Comparison of ENCODE assay signal across 27 cellular contexts in the genomic region with DNA sequence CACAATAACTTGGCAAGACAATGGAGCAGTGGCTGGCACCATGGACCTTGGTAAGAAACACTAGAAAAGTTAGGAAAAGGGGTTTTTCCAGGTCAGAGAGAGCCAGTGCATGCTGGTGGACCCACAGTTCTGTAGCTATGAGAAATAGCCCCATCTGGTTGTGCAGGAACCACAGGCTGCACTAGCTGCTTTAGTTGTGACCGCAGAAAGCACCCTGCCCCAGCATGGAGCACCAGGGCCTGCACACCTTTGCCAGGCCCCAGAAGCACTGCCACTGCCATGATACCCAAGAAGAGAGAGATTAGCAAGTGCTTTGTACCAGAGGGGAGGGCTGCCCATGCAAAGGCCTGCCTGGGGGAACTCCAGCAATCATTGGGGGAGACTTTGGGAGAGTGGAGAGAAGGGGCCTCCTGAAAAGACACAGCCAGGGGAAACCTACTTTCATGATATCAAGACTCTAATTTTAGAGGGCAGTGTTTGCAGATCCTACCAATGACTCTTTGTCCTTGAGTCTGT.
DNase-seq lines count a peak whose midpoint lies in the region; ATAC-seq and TF ChIP-seq lines count a peak whose summit lies in the region.
"Had no signal": no experiment of that assay in that cellular context is flagged by ENCODE, and none has a peak within 500 bp of the region (broad histone marks: within the 10 kb centered on the region; RNA-seq: fewer than 3 reads in every experiment).

No MANE protein-coding gene starts in this region.

- no peaks in the 10 kb centered on the region for H3K79me2 ChIP-seq in smooth muscle cell (ENCODE audit: low read depth)

- ATAC-seq in GM18868 (IDR thresholded peaks at IDR 0.05; ENCODE audit: unreplicated experiment): peak; percentile 34
- ATAC-seq in foreskin keratinocyte: peak; percentile 10
- ATAC-seq in GM19035 (IDR thresholded peaks at IDR 0.05; ENCODE audit: unreplicated experiment): no peak
- ATAC-seq: body of pancreas, lower lobe of right lung had no signal

- H4K20me1 ChIP-seq in smooth muscle cell (ENCODE audit: low read depth): no peaks in the 10 kb centered on the region

- H3K4me2 ChIP-seq in smooth muscle cell: no peak overlapping the region

- H3K9ac ChIP-seq in SK-N-MC (ENCODE audit: insufficient read length) (no peak overlapping the region), smooth muscle cell (ENCODE audit: low read depth) (peak overlapping the region; percentile 56)
- H3K9ac ChIP-seq: GM23248 had no signal

- H2AFZ ChIP-seq in smooth muscle cell (ENCODE audit: low read depth): no peak overlapping the region
- H2AFZ ChIP-seq: GM23248 had no signal

- H3K9me3 ChIP-seq in SK-N-MC (ENCODE audit: low read depth, low read length) (no peaks in the 10 kb centered on the region), smooth muscle cell (replicated peaks; ENCODE audit: low read depth) (no peaks in the 10 kb centered on the region)
- H3K9me3 ChIP-seq: BE2C, body of pancreas, lower lobe of right lung, prostate gland had no signal

- TF ChIP-seq CTCF in foreskin keratinocyte (conservative IDR thresholded peaks at IDR 0.05) (no peak), smooth muscle cell (IDR thresholded peaks at IDR 0.05; ENCODE audit: borderline replicate concordance, insufficient read depth, poor library complexity, severe bottlenecking) (no peak)

- no peak overlapping the region for H3K4me3 ChIP-seq in SK-N-MC
- no peak overlapping the region for H3K4me3 ChIP-seq in smooth muscle cell
- H3K4me3 ChIP-seq: body of pancreas, dorsolateral prefrontal cortex, GM23248, lower lobe of right lung, prostate gland had no signal

- H3K36me3 ChIP-seq in SK-N-MC (ENCODE audit: insufficient read depth, low read length) (no peaks in the 10 kb centered on the region), smooth muscle cell (ENCODE audit: low read depth) (no peaks in the 10 kb centered on the region)
- H3K36me3 ChIP-seq: BE2C, lower lobe of right lung, prostate gland had no signal

- H3K4me1 ChIP-seq in foreskin keratinocyte (peaks cover 36% of the 10 kb centered on the region), smooth muscle cell (ENCODE audit: low read depth) (peaks cover 45% of the 10 kb centered on the region)
- H3K4me1 ChIP-seq: BE2C, lower lobe of right lung, prostate gland had no signal

- no peak for DNase-seq in SK-N-MC (ENCODE audit: low read depth, low spot score)
- no peak for DNase-seq in foreskin keratinocyte
- no peak for DNase-seq in smooth muscle cell (lab: John Stamatoyannopoulos, UW; ENCODE audit: unreplicated experiment)
- no peak for DNase-seq in COR-L47 (lab: John Stamatoyannopoulos, UW)
- DNase-seq in ureter (ENCODE audit: low spot score): no peak
- DNase-seq: ACHN; activated CD4-positive, alpha-beta T cell treated with anti-CD3 and anti-CD28 coated beads, Interleukin-2, amount 10 ng/mL, durations not matched to agents 7 days and 5 days; activated T-cell treated with anti-CD3 and anti-CD28 coated beads, Interleukin-2, amount 50 U/mL, for 48 hours; BE2C; cerebellar nuclear complex; dorsolateral prefrontal cortex; GDM1; glutamatergic neuron; GM23248; IMR-90; lower lobe of right lung; NCI-H1048; NCI-H187; NCI-H510A; SHP77; SW 1271; T-helper 9 cell had no signal

- H3K27ac ChIP-seq in SK-N-MC (peak overlapping the region; percentile 40), foreskin keratinocyte (no peak overlapping the region), smooth muscle cell (ENCODE audit: low read depth) (peak overlapping the region; percentile 85)
- H3K27ac ChIP-seq: body of pancreas, GM23248, lower lobe of right lung, prostate gland, VCaP had no signal

- H3K27me3 ChIP-seq in foreskin keratinocyte (peaks cover 10% of the 10 kb centered on the region), smooth muscle cell (ENCODE audit: low read depth) (no peaks in the 10 kb centered on the region)
- H3K27me3 ChIP-seq: body of pancreas had no signal

- peaks cover 3% of the 10 kb centered on the region for H3F3A ChIP-seq in smooth muscle cell (ENCODE audit: low read depth)

- 100% methylated on average over 1 of the region's 1 CpG for WGBS in smooth muscle cell (ENCODE audit: low lambda C conversion rate)
